Comparison of ENCODE assay signal across 11 cellular contexts in genomic region chr21:35925497-35925896, GRCh38.
DNase-seq lines count a peak whose midpoint lies in the region; ATAC-seq, FAIRE-seq and TF ChIP-seq lines count a peak whose summit lies in the region.
"Had no signal": no experiment of that assay in that cellular context is flagged by ENCODE, and none has a peak within 500 bp of the region (broad histone marks: within the 10 kb centered on the region; RNA-seq: fewer than 3 reads in every experiment).

No MANE protein-coding gene starts in this region.

- peak overlapping the region; percentile 41 for H3K4me2 ChIP-seq in Loucy (ENCODE audit: low read depth, low read length, poor library complexity, severe bottlenecking)

- TF ChIP-seq CTCF in Caco-2 (IDR thresholded peaks at IDR 0.05; ENCODE audit: insufficient read depth in 1 of 2, low read depth in 1 of 2, low read length in 1 of 2, severe bottlenecking in 1 of 2, unreplicated experiment in 1 of 2) (no peak), Loucy (conservative IDR thresholded peaks at IDR 0.05; ENCODE audit: low read length) (no peak), breast epithelium (IDR thresholded peaks at IDR 0.05) (no peak), pancreas (IDR thresholded peaks at IDR 0.05) (no peak)

- H2AFZ ChIP-seq in Loucy (ENCODE audit: low read length), result no peak overlapping the region

- no peak for DNase-seq in Caco-2
- peak in 1 of 2 donors; percentile 30 for DNase-seq in breast epithelium (ENCODE audit: low spot score in 2 of 2)
- peak in 4 of 6 donors; percentile 49 to 84 (median 60) for DNase-seq in pancreas
- no peak for DNase-seq in putamen (ENCODE audit: low spot score)
- DNase-seq: spleen, T-helper 17 cell, transverse colon had no signal

- no peaks in the 10 kb centered on the region for H3K9me2 ChIP-seq in Loucy (replicated peaks; ENCODE audit: low read depth, low read length)

- H3K4me1 Mint-ChIP-seq in Caco-2 (ENCODE audit: low read depth, unreplicated experiment), result peaks cover 12% of the 10 kb centered on the region
- H3K4me1 Mint-ChIP-seq: T-helper 17 cell had no signal

- H3K36me3 ChIP-seq in Caco-2 (ENCODE audit: control insufficient read depth, insufficient read depth, low read length) (no peaks in the 10 kb centered on the region), Loucy (ENCODE audit: insufficient read depth, low read length) (no peaks in the 10 kb centered on the region), breast epithelium (no peaks in the 10 kb centered on the region), pancreas (no peaks in the 10 kb centered on the region)
- H3K36me3 ChIP-seq: spleen, transverse colon had no signal

- BruUV-seq in Caco-2 (replicated peaks; lab: Mats Ljungman, UMichigan), result no TSS peak

- H3K4me3 Mint-ChIP-seq in Caco-2 (ENCODE audit: unreplicated experiment), result no peak overlapping the region
- H3K4me3 Mint-ChIP-seq: T-helper 17 cell had no signal

- POLR2A ChIA-PET in Caco-2 (lab: Charles Lee), result no interaction called here

- no peaks in the 10 kb centered on the region for H3F3A ChIP-seq in Loucy (ENCODE audit: low read depth)

- H3K4me3 ChIP-seq in Caco-2 (ENCODE audit: low read depth, low read length) (no peak overlapping the region), Loucy (ENCODE audit: low read length, poor library complexity, severe bottlenecking) (no peak overlapping the region), breast epithelium (no peak overlapping the region), pancreas (no peak overlapping the region)
- H3K4me3 ChIP-seq: spleen, transverse colon had no signal

- CTCF ChIA-PET in Caco-2 (lab: Charles Lee), result interaction anchor here (0.6 kb wide), 1 partner anchor 1447 kb away, joined by 3 read pairs; no protein-coding TSS in a partner anchor

- no peaks in the 10 kb centered on the region for H3K9me3 Mint-ChIP-seq in Caco-2 (ENCODE audit: unreplicated experiment)

- 19 to 28% methylated on average over 6 of the region's 6 CpGs for WGBS in pancreas, 2 donors

- H3K79me2 ChIP-seq in Loucy (ENCODE audit: insufficient read depth, low read length), result no peaks in the 10 kb centered on the region

- no peaks in the 10 kb centered on the region for H3K9me3 ChIP-seq in Caco-2
- no peaks in the 10 kb centered on the region for H3K9me3 ChIP-seq in Loucy (ENCODE audit: insufficient read depth, low read depth, low read length)
- H3K9me3 ChIP-seq in breast epithelium, result no peaks in the 10 kb centered on the region
- H3K9me3 ChIP-seq in pancreas, result no peaks in the 10 kb centered on the region
- H3K9me3 ChIP-seq: spleen, transverse colon had no signal

- H3K4me1 ChIP-seq in Caco-2, result peaks cover 5% of the 10 kb centered on the region
- H3K4me1 ChIP-seq in Loucy (ENCODE audit: insufficient read depth, low read length, poor library complexity, severe bottlenecking), result peaks cover 10% of the 10 kb centered on the region
- H3K4me1 ChIP-seq in breast epithelium, result no peaks in the 10 kb centered on the region
- no peaks in the 10 kb centered on the region for H3K4me1 ChIP-seq in pancreas

- H3K27ac ChIP-seq in breast epithelium (peak overlapping the region; percentile 60 to 63), pancreas (peak overlapping the region in 2 of 4 donors; percentile 58 to 71)
- H3K27ac ChIP-seq: spleen had no signal

- peak overlapping the region; percentile 43 for H3K27ac Mint-ChIP-seq in Caco-2 (ENCODE audit: unreplicated experiment)
- H3K27ac Mint-ChIP-seq: T-helper 17 cell had no signal

- no peaks in the 10 kb centered on the region for H3K36me3 Mint-ChIP-seq in Caco-2 (ENCODE audit: insufficient read depth, unreplicated experiment)

- no peaks in the 10 kb centered on the region for H3K27me3 Mint-ChIP-seq in Caco-2 (ENCODE audit: insufficient read depth, unreplicated experiment)

- intact Hi-C loops in Caco-2 (cut with micrococcal nuclease; ENCODE audit: unreplicated experiment) (no loop called here), breast epithelium (cut with DNase I; ENCODE audit: low total_unique reads) (no loop called here), pancreas (cut with DNase I) (no loop called here)

- no peak for FAIRE-seq in pancreas (lab: Jason Lieb, UNC)

- ATAC-seq in pancreas (peak; percentile 75 to 93 (median 93)), HG02973 (IDR thresholded peaks at IDR 0.05; ENCODE audit: unreplicated experiment) (no peak), GM21825 (IDR thresholded peaks at IDR 0.05; ENCODE audit: unreplicated experiment) (no peak), HG03521 (IDR thresholded peaks at IDR 0.05; ENCODE audit: unreplicated experiment) (no peak)
- ATAC-seq: T-helper 17 cell had no signal

- no peaks in the 10 kb centered on the region for H3K27me3 ChIP-seq in Caco-2 (replicated peaks; ENCODE audit: control insufficient read depth, insufficient read depth, low read length)
- no peaks in the 10 kb centered on the region for H3K27me3 ChIP-seq in Loucy (ENCODE audit: insufficient read depth, low read length, poor library complexity, severe bottlenecking)
- no peaks in the 10 kb centered on the region for H3K27me3 ChIP-seq in breast epithelium
- H3K27me3 ChIP-seq in pancreas, result no peaks in the 10 kb centered on the region
- H3K27me3 ChIP-seq: transverse colon had no signal

- no peaks in the 10 kb centered on the region for H4K20me1 ChIP-seq in Loucy (ENCODE audit: insufficient read depth, low read length, poor library complexity, severe bottlenecking)

- no peak overlapping the region for H3K9ac ChIP-seq in Loucy (ENCODE audit: low read depth, low read length, poor library complexity, severe bottlenecking)

- TF ChIP-seq POLR2A in breast epithelium (IDR thresholded peaks at IDR 0.05), result no peak

Comparison
In these comparisons a context has a peak if more than half of its experiments do, and no peak if none do; other contexts are left out.
1. DNase-seq: peak in pancreas (4 of 6); none in Caco-2 (0 of 2) and putamen (single experiment).
2. ATAC-seq: peak in pancreas (4 of 4); none in HG02973 (single experiment), GM21825 (single experiment) and HG03521 (single experiment).